Comparison of ENCODE assay signal across 24 cellular contexts in the genomic region with DNA sequence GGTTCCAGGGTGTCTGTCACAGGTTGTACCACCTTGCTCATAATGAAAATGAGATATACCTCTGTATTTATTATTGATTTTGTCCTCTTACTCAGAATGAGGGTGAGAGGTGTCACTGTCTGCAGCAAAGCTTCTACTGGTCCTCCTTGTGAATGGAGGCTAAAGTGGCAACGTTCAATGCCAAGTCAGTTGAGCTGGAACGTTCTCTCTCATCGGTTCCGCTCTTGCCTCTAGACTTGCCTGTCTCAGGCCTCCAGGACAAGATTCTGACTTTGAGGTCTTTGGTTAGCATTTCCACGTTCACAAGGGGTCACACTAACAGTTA. TPM values are rescaled to one million over a fixed set of nuclear protein-coding genes. Genes with fewer than 3 reads are reported as not detected.
DNase-seq lines count a peak whose midpoint lies in the region; ATAC-seq and TF ChIP-seq lines count a peak whose summit lies in the region.
"Had no signal": no experiment of that assay in that cellular context is flagged by ENCODE, and none has a peak within 500 bp of the region (broad histone marks: within the 10 kb centered on the region; RNA-seq: fewer than 3 reads in every experiment).

No MANE protein-coding gene starts in this region.

- H3K27ac ChIP-seq in IMR-90 (ENCODE audit: insufficient read depth, low read length) = peak overlapping the region; percentile 56; the same call in 1 of the 2 replicates
- peak overlapping the region in 3 of 4 donors; percentile 19 to 77 (median 38) for H3K27ac ChIP-seq in transverse colon

- peak overlapping the region; percentile 35; the same call in 1 of the 2 replicates for H2BK20ac ChIP-seq in IMR-90 (ENCODE audit: low read depth, low read length)

- H3K36me3 Mint-ChIP-seq in chondrocyte (ENCODE audit: low read depth) (peaks cover 7% of the 10 kb centered on the region), nephron (ENCODE audit: low read depth) (peaks cover 7% of the 10 kb centered on the region)

- H3K4me2 ChIP-seq in IMR-90 (ENCODE audit: low read depth, low read length) = peak overlapping the region; percentile 18; the same call in 1 of the 2 replicates

- H3K4me3 Mint-ChIP-seq in chondrocyte (ENCODE audit: unreplicated experiment) (no peak overlapping the region), nephron (no peak overlapping the region)
- H3K4me3 Mint-ChIP-seq: activated CD4-positive, alpha-beta T cell treated with anti-CD3 and anti-CD28 coated beads, Interleukin-2, amount 10 ng/mL, durations not matched to agents 7 days and 5 days; T-helper 1 cell treated with Interleukin-12 subunit alpha and Interleukin-12 subunit beta and Interleukin-4 antibody, amounts not matched to agents 30 μg/mL and 1 μg/mL, for 36 hours had no signal

- in situ Hi-C loops in IMR-90 (cut with MboI; ENCODE audit: low sequenced_read_pairs) = loop anchor here (10.0 kb wide), 1 partner anchor 56 kb away; no protein-coding TSS in a partner anchor
- in situ Hi-C loops in transverse colon (cut with MboI; ENCODE audit: low pct_ligation_motif_present in 1 of 4, low pct_unique_long_range_greater_than_20kb in 1 of 4, low sequenced_read_pairs in 3 of 4) = no loop called here

- H3K9ac ChIP-seq in IMR-90 (ENCODE audit: low read depth, low read length) = no peak overlapping the region

- no peak for TF ChIP-seq POLR2A in IMR-90 (IDR thresholded peaks at IDR 0.05; ENCODE audit: low read depth, low read length)
- TF ChIP-seq POLR2A in transverse colon (IDR thresholded peaks at IDR 0.05) = no peak

- H3K9me3 ChIP-seq in IMR-90 (ENCODE audit: control insufficient read depth, insufficient read depth, low read length) = peaks cover 2% of the 10 kb centered on the region; the same call in 1 of the 2 replicates
- H3K9me3 ChIP-seq in transverse colon = peaks cover 0 to 4% of the 10 kb centered on the region in 2 donors
- H3K9me3 ChIP-seq: psoas muscle had no signal

- intact Hi-C loops in IMR-90 (cut with micrococcal nuclease) = no loop called here
- intact Hi-C loops in transverse colon (cut with DNase I; ENCODE audit: low total_unique reads) = no loop called here
- intact Hi-C loops in left colon (cut with DNase I, micrococcal nuclease) = no loop called here

- CTCF ChIA-PET in IMR-90 (lab: Yijun Ruan, JAX) = no interaction called here

- H3K18ac ChIP-seq in IMR-90 (ENCODE audit: low read depth, low read length) = peak overlapping the region; percentile 63; the same call in 1 of the 2 replicates

- peak overlapping the region in 1 of 2 experiments; percentile 37; a peak in 1 of 4 replicates for H4K8ac ChIP-seq in IMR-90 (ENCODE audit: low read depth in 2 of 2, low read length in 2 of 2)

- no peak overlapping the region for H2BK5ac ChIP-seq in IMR-90 (ENCODE audit: low read depth, low read length, poor library complexity, severe bottlenecking)

- H3K4me1 ChIP-seq in IMR-90 (ENCODE audit: control insufficient read depth, insufficient read depth, low read length) (peaks cover 4% of the 10 kb centered on the region), transverse colon (no peaks in the 10 kb centered on the region)
- H3K4me1 ChIP-seq: psoas muscle had no signal

- peak overlapping the region; percentile 70; the same call in 1 of the 2 replicates for H2BK120ac ChIP-seq in IMR-90 (ENCODE audit: low read depth, low read length)

- peak overlapping the region; percentile 53; the same call in 1 of the 2 replicates for H4K5ac ChIP-seq in IMR-90 (ENCODE audit: low read depth, low read length)

- no peaks in the 10 kb centered on the region for H3K27me3 ChIP-seq in IMR-90 (ENCODE audit: control insufficient read depth, insufficient read depth, low read length)
- no peaks in the 10 kb centered on the region for H3K27me3 ChIP-seq in transverse colon

- TF ChIP-seq RAD21 in IMR-90 (IDR thresholded peaks at IDR 0.05; ENCODE audit: low read length) = no peak

- no peak overlapping the region for H2AFZ ChIP-seq in IMR-90 (replicated peaks; ENCODE audit: low read length, poor library complexity)

- no peaks in the 10 kb centered on the region for H4K20me1 ChIP-seq in IMR-90 (ENCODE audit: insufficient read depth, low read length)

- dilution Hi-C loops in IMR-90 (cut with HindIII; ENCODE audit: low sequenced_read_pairs, unreplicated experiment) = no loop called here

- peaks cover 11% of the 10 kb centered on the region for H3K9me3 Mint-ChIP-seq in chondrocyte (ENCODE audit: low read depth)
- peaks cover 6% of the 10 kb centered on the region for H3K9me3 Mint-ChIP-seq in nephron
- H3K9me3 Mint-ChIP-seq: activated CD4-positive, alpha-beta T cell treated with anti-CD3 and anti-CD28 coated beads, Interleukin-2, amount 10 ng/mL, durations not matched to agents 7 days and 5 days; activated T-helper 2 cell treated with anti-CD3 and anti-CD28 coated beads, Interferon-gamma antibody, Interleukin-2, Interleukin-4, amounts not matched to agents 10 μg/mL and 5 μg/mL and 100 μg/mL, durations not matched to agents 14 hours and 24 hours and 36 hours; T-helper 1 cell treated with Interleukin-12 subunit alpha and Interleukin-12 subunit beta and Interleukin-4 antibody, amounts not matched to agents 30 μg/mL and 1 μg/mL, for 36 hours had no signal

- H3K36me3 ChIP-seq in IMR-90 (ENCODE audit: control insufficient read depth, insufficient read depth, low read length) (no peaks in the 10 kb centered on the region), transverse colon (no peaks in the 10 kb centered on the region)

- H4K91ac ChIP-seq in IMR-90 (ENCODE audit: insufficient read depth, low read depth, low read length) = no peak overlapping the region; the same call in 1 of the 2 replicates

- TF ChIP-seq CTCF in IMR-90 (conservative IDR thresholded peaks at IDR 0.05; ENCODE audit: low read depth, low read length) = no peak
- TF ChIP-seq CTCF in chondrocyte (IDR thresholded peaks at IDR 0.05) = no peak
- no peak for TF ChIP-seq CTCF in nephron (IDR thresholded peaks at IDR 0.05; ENCODE audit: unreplicated experiment in 3 of 3)
- TF ChIP-seq CTCF in transverse colon (IDR thresholded peaks at IDR 0.05) = no peak

- POLR2A ChIA-PET in IMR-90 (lab: Charles Lee; ENCODE audit: unreplicated experiment) = no interaction called here

- no peaks in the 10 kb centered on the region for H3K79me1 ChIP-seq in IMR-90 (ENCODE audit: low read depth in 1 of 2, low read length in 2 of 2)

- H2AK5ac ChIP-seq in IMR-90 (ENCODE audit: low read depth, low read length) = no peak overlapping the region

- no peak for DNase-seq in IMR-90
- DNase-seq in chondrocyte (ENCODE audit: low spot score) = no peak
- no peak for DNase-seq in transverse colon
- DNase-seq in stimulated activated naive CD4-positive, alpha-beta T cell treated with Interleukin-2 at 50 U/mL for 16 hours (lab: John Stamatoyannopoulos, UW) = no peak
- no peak for DNase-seq in left colon
- no peak for DNase-seq in inferior parietal cortex (ENCODE audit: extremely low spot score)
- DNase-seq: activated CD4-positive, alpha-beta T cell treated with anti-CD3 and anti-CD28 coated beads, Interleukin-2, amount 10 ng/mL, durations not matched to agents 7 days and 5 days; AML-193; COR-L47; erythroblast; glutamatergic neuron; KG1; NCI-H1930; NCI-H2227 treated with DMSO at 0.1 percent for 48 hours; NCI-H774; OCI-M1; psoas muscle; SHP77; stimulated activated CD4-positive, alpha-beta T cell treated with anti-CD3 and anti-CD28 coated beads, Interleukin-12 subunit alpha, Interleukin-12 subunit beta, amount 100 ng/mL, for 4 hours; substantia nigra had no signal

- peaks cover 3% of the 10 kb centered on the region; the same call in 1 of the 2 replicates for H3K9me1 ChIP-seq in IMR-90 (ENCODE audit: insufficient read depth, low read length)

- TF ChIP-seq EP300 in transverse colon (IDR thresholded peaks at IDR 0.05; ENCODE audit: low read depth) = no peak

- 0 out of 2 replicates have a peak overlapping the region, but pooled peaks have one; percentile 10 for H3K14ac ChIP-seq in IMR-90 (replicated peaks; ENCODE audit: low read depth, low read length)

- H3K4me1 Mint-ChIP-seq in chondrocyte (ENCODE audit: low read depth) (peaks cover 38% of the 10 kb centered on the region), nephron (peaks cover 34% of the 10 kb centered on the region)
- H3K4me1 Mint-ChIP-seq: activated CD4-positive, alpha-beta T cell treated with anti-CD3 and anti-CD28 coated beads, Interleukin-2, amount 10 ng/mL, durations not matched to agents 7 days and 5 days had no signal

- no peak overlapping the region for H3K23ac ChIP-seq in IMR-90 (ENCODE audit: low read depth, low read length)

- BruUV-seq in IMR-90 (replicated peaks; lab: Mats Ljungman, UMichigan) = no TSS peak

- ATAC-seq in IMR-90 (ENCODE audit: low read depth) (no peak), left colon (no peak)
- ATAC-seq: left lobe of liver, psoas muscle had no signal

- H3K27me3 Mint-ChIP-seq in chondrocyte (ENCODE audit: low read depth) = no peaks in the 10 kb centered on the region
- H3K27me3 Mint-ChIP-seq in nephron (ENCODE audit: low read depth) = peaks cover 4% of the 10 kb centered on the region

- H2BK15ac ChIP-seq in IMR-90 (ENCODE audit: low read depth, low read length) = 0 out of 3 replicates have a peak overlapping the region, but pooled peaks have one; percentile 1

- no peak overlapping the region for H3K4me3 ChIP-seq in IMR-90 (ENCODE audit: insufficient read depth, low read depth, low read length)
- no peak overlapping the region for H3K4me3 ChIP-seq in transverse colon

- H3K27ac Mint-ChIP-seq in chondrocyte (ENCODE audit: unreplicated experiment) (peak overlapping the region; percentile 83), nephron (peak overlapping the region; percentile 95 to 97 (median 96))
- H3K27ac Mint-ChIP-seq: activated CD4-positive, alpha-beta T cell treated with anti-CD3 and anti-CD28 coated beads, Interleukin-2, amount 10 ng/mL, durations not matched to agents 7 days and 5 days; activated T-helper 2 cell treated with anti-CD3 and anti-CD28 coated beads, Interferon-gamma antibody, Interleukin-2, Interleukin-4, amounts not matched to agents 10 μg/mL and 5 μg/mL and 100 μg/mL, durations not matched to agents 14 hours and 24 hours and 36 hours; T-helper 1 cell treated with Interleukin-12 subunit alpha and Interleukin-12 subunit beta and Interleukin-4 antibody, amounts not matched to agents 30 μg/mL and 1 μg/mL, for 36 hours had no signal

- WGBS in IMR-90 (ENCODE audit: extremely low coverage in 2 of 2, insufficient read length in 1 of 2), 2 experiments = 33% methylated on average over 1 of the region's 5 CpGs; no CpG with 5 or more reads in 1 of the 2 experiments
- 67% methylated on average over 5 of the region's 5 CpGs; no CpG with 5 or more reads in 1 of the 2 donors for WGBS in transverse colon (ENCODE audit: low coverage in 1 of 2), 2 donors

- H2AK9ac ChIP-seq in IMR-90 (replicated peaks; ENCODE audit: low read depth, low read length, poor library complexity) = peak overlapping the region; percentile 34

- no peak overlapping the region for H3K56ac ChIP-seq in IMR-90 (ENCODE audit: extremely low read depth, insufficient read depth, low read length)

- peak overlapping the region; percentile 62 for H3K4ac ChIP-seq in IMR-90 (ENCODE audit: low read depth, low read length)

RNA-seq across cellular contexts. Expression of a gene that starts 50.3 kb away (rescaled TPM):
- total RNA-seq in IMR-90 (2012; rRNA removed) (95.2 and 102 TPM in 2 replicates), chondrocyte (211 to 296 TPM (median 284 TPM) in 3 replicates), transverse colon (10 to 100 TPM in 1 of 4 donors, 1 to 10 TPM in 3; 3.7 to 71.2 (median 8.3) TPM), left colon (1 to 10 TPM; 5.6 to 7.2 TPM)
- 71.2 and 73.3 TPM in 2 replicates for polyA plus RNA-seq in IMR-90 (2012; rRNA removed)
- 40.4 and 66.0 TPM in 2 replicates for polyA plus RNA-seq in IMR-90 (2012; cell fraction: cytosol; rRNA removed)
- 109 and 113 TPM in 2 replicates for polyA plus RNA-seq in IMR-90 (2012; cell fraction: nucleus; rRNA removed; ENCODE audit: low replicate concordance)
